In the genomic region with DNA sequence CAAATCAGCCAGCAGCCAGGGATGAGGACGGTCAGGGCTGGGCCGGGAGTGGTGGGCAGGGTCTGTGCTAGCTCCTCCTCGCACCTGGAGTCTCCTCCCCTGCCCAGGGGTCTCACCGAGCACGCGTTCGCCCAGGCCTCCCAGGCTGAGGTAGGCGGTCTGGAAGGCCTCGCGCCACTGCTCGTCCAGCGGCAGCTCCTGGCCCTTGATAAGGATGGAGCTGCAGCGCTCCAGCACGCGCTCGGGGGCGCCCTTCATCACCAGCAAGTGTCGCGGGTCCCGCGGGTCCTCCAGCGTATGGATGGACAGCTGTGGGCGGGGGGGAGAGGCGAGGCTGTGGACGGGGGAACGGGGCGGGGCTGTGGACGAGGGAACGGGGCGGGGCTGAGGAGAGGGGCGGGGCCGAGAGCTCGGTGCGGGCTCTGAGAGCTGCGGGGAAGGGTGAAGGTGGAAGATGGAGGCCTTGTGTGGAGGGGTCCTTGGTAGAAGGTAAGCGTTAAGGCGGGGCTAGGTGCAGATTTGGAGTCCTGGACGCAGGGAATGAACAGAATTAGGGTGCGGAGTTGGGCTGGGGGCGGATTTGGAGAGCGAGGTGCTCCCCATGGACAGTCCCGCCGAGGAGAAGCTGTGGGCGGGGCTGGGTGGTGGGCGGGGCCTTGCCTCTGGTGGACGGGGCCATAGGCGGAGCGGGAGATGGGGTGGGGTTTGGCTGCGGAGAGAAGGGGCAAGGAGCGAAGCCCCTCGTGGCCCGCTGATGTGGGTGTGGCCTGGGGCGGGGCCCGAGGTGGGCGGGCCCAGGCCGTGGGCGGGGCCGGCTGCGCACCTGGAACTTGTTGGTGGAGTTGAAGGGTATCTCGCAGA, we compare ENCODE assay signal across 1 cellular context.
A peak's percentile ranks its signal among the peaks of the same experiment; 100 is the strongest.
TF ChIP-seq lines count a peak whose summit lies in the region.

No MANE protein-coding gene starts in this region.

TF ChIP-seq in K562, 482 proteins besides CTCF, POLR2A, EP300 and RAD21 (continued from another document):
- TF ChIP-seq, protein P1, sequence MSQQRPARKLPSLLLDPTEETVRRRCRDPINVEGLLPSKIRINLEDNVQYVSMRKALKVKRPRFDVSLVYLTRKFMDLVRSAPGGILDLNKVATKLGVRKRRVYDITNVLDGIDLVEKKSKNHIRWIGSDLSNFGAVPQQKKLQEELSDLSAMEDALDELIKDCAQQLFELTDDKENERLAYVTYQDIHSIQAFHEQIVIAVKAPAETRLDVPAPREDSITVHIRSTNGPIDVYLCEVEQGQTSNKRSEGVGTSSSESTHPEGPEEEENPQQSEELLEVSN (IDR thresholded peaks at IDR 0.05; ENCODE audit: borderline replicate concordance in 1 of 2, extremely low read depth in 1 of 2, insufficient read depth in 1 of 2, insufficient read length in 1 of 2, low read depth in 1 of 2, low read length in 1 of 2, poor library complexity in 1 of 2, severe bottlenecking in 1 of 2), result peak; percentile 73 to 92
- TF ChIP-seq EHMT2 (IDR thresholded peaks at IDR 0.05) (no peak), MYC (IDR thresholded peaks at IDR 0.05; ENCODE audit: low read depth, low read length) (peak; percentile 53), MYC (CRISPR knock-in tag; IDR thresholded peaks at IDR 0.05; ENCODE audit: borderline replicate concordance, low read depth) (no peak), ZC3H8 (IDR thresholded peaks at IDR 0.05) (no peak), KDM4B (IDR thresholded peaks at IDR 0.05; ENCODE audit: borderline replicate concordance in 2 of 2, low read depth in 1 of 2) (no peak), HMGN3 (IDR thresholded peaks at IDR 0.05; ENCODE audit: borderline replicate concordance, extremely low read depth, insufficient read length, low read depth, low read length) (peak; percentile 20), ESRRA (IDR thresholded peaks at IDR 0.05; ENCODE audit: borderline replicate concordance, low read depth) (0 out of 2 replicates have a peak, but pooled peaks have one; percentile 9), ZNF263 (CRISPR knock-in tag; IDR thresholded peaks at IDR 0.05; ENCODE audit: borderline replicate concordance) (peak; percentile 99), CREM (IDR thresholded peaks at IDR 0.05; ENCODE audit: low read depth) (peak; percentile 18; the same call in 1 of the 2 replicates), ZFPM2 (CRISPR knock-in tag; IDR thresholded peaks at IDR 0.05) (no peak), PHF8 (IDR thresholded peaks at IDR 0.05; ENCODE audit: borderline replicate concordance, low read length) (peak; percentile 17; the same call in 1 of the 2 replicates), BDP1 (IDR thresholded peaks at IDR 0.05; ENCODE audit: insufficient read depth, insufficient read length) (no peak), YY1 (IDR thresholded peaks at IDR 0.05; ENCODE audit: borderline replicate concordance in 1 of 3, control insufficient read depth in 1 of 3, extremely low read depth in 1 of 3, insufficient read depth in 3 of 3, insufficient read length in 1 of 3, insufficient replicate concordance in 2 of 3, low read depth in 1 of 3, low read length in 2 of 3) (peak in 1 of 3 experiments; percentile 17), HCFC1 (IDR thresholded peaks at IDR 0.05; ENCODE audit: low read depth, low read length) (peak; percentile 48), ZBED1 (IDR thresholded peaks at IDR 0.05) (no peak), HOXB6 (CRISPR knock-in tag; IDR thresholded peaks at IDR 0.05; ENCODE audit: borderline replicate concordance) (no peak), SP1 (CRISPR knock-in tag; IDR thresholded peaks at IDR 0.05) (peak; percentile 90), NCOA6 (IDR thresholded peaks at IDR 0.05) (no peak), RCOR1 (IDR thresholded peaks at IDR 0.05; ENCODE audit: borderline replicate concordance in 1 of 2, low read depth in 2 of 2, low read length in 2 of 2) (peak in 1 of 2 experiments; percentile 68; a peak in 2 of 4 replicates)
- TF ChIP-seq, protein P2, sequence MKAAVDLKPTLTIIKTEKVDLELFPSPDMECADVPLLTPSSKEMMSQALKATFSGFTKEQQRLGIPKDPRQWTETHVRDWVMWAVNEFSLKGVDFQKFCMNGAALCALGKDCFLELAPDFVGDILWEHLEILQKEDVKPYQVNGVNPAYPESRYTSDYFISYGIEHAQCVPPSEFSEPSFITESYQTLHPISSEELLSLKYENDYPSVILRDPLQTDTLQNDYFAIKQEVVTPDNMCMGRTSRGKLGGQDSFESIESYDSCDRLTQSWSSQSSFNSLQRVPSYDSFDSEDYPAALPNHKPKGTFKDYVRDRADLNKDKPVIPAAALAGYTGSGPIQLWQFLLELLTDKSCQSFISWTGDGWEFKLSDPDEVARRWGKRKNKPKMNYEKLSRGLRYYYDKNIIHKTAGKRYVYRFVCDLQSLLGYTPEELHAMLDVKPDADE (conservative IDR thresholded peaks at IDR 0.05; ENCODE audit: control insufficient read depth, low read depth, low read length), result no peak
- TF ChIP-seq, protein P3, sequence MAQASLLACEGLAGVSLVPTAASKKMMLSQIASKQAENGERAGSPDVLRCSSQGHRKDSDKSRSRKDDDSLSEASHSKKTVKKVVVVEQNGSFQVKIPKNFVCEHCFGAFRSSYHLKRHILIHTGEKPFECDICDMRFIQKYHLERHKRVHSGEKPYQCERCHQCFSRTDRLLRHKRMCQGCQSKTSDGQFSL (CRISPR knock-in tag; IDR thresholded peaks at IDR 0.05), result peak; percentile 26; the same call in 1 of the 2 replicates
- TF ChIP-seq, protein P3 (tag; IDR thresholded peaks at IDR 0.05), result no peak
- TF ChIP-seq, protein P4, sequence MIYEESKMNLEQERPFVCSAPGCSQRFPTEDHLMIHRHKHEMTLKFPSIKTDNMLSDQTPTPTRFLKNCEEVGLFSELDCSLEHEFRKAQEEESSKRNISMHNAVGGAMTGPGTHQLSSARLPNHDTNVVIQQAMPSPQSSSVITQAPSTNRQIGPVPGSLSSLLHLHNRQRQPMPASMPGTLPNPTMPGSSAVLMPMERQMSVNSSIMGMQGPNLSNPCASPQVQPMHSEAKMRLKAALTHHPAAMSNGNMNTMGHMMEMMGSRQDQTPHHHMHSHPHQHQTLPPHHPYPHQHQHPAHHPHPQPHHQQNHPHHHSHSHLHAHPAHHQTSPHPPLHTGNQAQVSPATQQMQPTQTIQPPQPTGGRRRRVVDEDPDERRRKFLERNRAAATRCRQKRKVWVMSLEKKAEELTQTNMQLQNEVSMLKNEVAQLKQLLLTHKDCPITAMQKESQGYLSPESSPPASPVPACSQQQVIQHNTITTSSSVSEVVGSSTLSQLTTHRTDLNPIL (CRISPR knock-in tag; IDR thresholded peaks at IDR 0.05), result no peak
- TF ChIP-seq, protein P5, sequence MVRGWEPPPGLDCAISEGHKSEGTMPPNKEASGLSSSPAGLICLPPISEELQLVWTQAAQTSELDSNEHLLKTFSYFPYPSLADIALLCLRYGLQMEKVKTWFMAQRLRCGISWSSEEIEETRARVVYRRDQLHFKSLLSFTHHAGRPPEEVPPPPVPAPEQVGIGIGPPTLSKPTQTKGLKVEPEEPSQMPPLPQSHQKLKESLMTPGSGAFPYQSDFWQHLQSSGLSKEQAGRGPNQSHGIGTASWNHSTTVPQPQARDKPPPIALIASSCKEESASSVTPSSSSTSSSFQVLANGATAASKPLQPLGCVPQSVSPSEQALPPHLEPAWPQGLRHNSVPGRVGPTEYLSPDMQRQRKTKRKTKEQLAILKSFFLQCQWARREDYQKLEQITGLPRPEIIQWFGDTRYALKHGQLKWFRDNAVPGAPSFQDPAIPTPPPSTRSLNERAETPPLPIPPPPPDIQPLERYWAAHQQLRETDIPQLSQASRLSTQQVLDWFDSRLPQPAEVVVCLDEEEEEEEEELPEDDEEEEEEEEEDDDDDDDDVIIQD (CRISPR knock-in tag; IDR thresholded peaks at IDR 0.05), result no peak
- TF ChIP-seq, protein P6, sequence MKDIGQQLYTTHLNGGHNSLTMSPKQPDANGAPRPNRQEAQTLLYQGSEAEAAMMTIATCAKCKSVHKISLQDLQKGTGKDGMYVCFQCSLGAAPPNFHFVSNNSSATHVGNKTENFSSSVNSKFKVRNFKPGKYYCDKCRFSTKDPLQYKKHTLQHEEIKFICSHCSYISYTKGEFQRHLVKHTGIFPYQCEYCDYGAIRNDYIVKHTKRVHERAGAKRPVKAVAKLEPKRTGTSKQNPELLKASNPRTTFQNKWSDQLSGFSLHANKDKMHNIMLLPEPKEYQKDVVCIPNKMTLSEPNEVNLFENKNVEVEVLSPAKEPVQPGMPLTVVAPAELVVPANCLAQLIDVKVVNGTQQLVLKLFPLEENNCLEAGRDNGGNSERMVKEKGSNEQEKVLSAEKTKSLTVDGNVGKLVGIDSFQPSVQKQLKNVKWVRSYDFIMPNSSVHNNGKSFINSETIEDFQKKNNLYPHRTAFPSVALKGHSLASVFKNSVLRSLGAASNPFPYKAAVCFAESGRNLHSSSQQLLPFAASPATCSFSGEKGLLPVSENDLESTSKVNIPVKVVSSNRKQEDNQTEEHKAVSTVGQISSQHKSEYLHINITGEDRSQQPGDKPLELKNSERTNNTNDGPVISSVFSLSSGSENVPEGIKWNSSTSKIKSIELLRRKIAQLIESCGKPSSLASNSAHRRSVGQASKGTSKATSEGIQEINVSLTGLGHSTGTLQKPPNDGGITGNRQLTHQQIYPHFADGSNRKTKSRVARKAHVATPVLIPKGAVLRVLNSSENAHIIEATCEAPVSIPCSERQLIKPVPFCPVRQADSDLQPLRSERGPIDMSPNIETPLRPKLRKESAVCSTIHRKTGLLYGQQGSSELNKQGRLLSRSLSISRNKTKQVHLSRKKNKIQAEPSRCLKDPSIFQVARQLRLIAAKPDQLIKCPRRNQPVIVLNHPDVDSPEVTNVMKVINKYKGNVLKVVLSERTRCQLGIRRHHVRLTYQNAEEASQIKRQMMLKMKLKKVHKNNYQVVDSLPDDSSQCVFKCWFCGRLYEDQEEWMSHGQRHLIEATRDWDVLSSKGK (CRISPR knock-in tag; IDR thresholded peaks at IDR 0.05), result no peak
- TF ChIP-seq, protein P7, sequence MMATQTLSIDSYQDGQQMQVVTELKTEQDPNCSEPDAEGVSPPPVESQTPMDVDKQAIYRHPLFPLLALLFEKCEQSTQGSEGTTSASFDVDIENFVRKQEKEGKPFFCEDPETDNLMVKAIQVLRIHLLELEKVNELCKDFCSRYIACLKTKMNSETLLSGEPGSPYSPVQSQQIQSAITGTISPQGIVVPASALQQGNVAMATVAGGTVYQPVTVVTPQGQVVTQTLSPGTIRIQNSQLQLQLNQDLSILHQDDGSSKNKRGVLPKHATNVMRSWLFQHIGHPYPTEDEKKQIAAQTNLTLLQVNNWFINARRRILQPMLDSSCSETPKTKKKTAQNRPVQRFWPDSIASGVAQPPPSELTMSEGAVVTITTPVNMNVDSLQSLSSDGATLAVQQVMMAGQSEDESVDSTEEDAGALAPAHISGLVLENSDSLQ (IDR thresholded peaks at IDR 0.05), result peak; percentile 61
- TF ChIP-seq, protein P8, sequence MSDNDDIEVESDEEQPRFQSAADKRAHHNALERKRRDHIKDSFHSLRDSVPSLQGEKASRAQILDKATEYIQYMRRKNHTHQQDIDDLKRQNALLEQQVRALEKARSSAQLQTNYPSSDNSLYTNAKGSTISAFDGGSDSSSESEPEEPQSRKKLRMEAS (CRISPR knock-in tag; IDR thresholded peaks at IDR 0.05), result peak; percentile 94
TF ChIP-seq in K562: peak in this region for 46.
